Comparison of ENCODE assay signal across 8 cellular contexts in genomic region chr5:91381774-91382492, GRCh38. TPM values are rescaled to one million over a fixed set of nuclear protein-coding genes. Genes with fewer than 3 reads are reported as not detected.
DNase-seq lines count a peak whose midpoint lies in the region; ATAC-seq, FAIRE-seq and TF ChIP-seq lines count a peak whose summit lies in the region.

No MANE protein-coding gene starts in this region.

- POLR2A ChIA-PET in HEK293T (lab: Yijun Ruan, JAX) = interaction anchor here (0.9 to 3.2 kb wide), 16 partner anchors 12 to 450 kb away, joined by 3 to 22 read pairs (median 6); no protein-coding TSS in a partner anchor

- H3K36me3 ChIP-seq in iPS-20b (ENCODE audit: insufficient read depth, low read depth, low read length) (peaks cover 16% of the 10 kb centered on the region), skeletal muscle satellite cell (ENCODE audit: insufficient read depth, low read length) (peaks cover 26% of the 10 kb centered on the region)

- H3K4me3 ChIP-seq in iPS-20b (ENCODE audit: low read length) = peak overlapping the region; percentile 79
- peak overlapping the region; percentile 89 for H3K4me3 ChIP-seq in skeletal muscle satellite cell (ENCODE audit: low read length)

- H3K9me3 ChIP-seq in iPS-20b (ENCODE audit: insufficient read depth, low read depth, low read length) (no peaks in the 10 kb centered on the region), skeletal muscle satellite cell (replicated peaks; ENCODE audit: low read length) (no peaks in the 10 kb centered on the region)

- peak overlapping the region; percentile 52 for H3K27ac ChIP-seq in iPS-20b (ENCODE audit: low read length)

- peak; percentile 15 for FAIRE-seq in TTC549 (lab: Jason Lieb, UNC)

- in situ Hi-C loops in T47D (cut with HindIII; ENCODE audit: low pct_unique_long_range_greater_than_20kb, low sequenced_read_pairs) = no loop called here

- peaks cover 12% of the 10 kb centered on the region; the same call in 1 of the 2 replicates for H3K4me1 ChIP-seq in iPS-20b (ENCODE audit: insufficient read depth, low read length)
- peaks cover 17% of the 10 kb centered on the region for H3K4me1 ChIP-seq in skeletal muscle satellite cell (ENCODE audit: control insufficient read depth, insufficient read depth, low read length)

- no peak for ATAC-seq in GM19035 (IDR thresholded peaks at IDR 0.05; ENCODE audit: unreplicated experiment)

- H3K27me3 ChIP-seq in iPS-20b (ENCODE audit: insufficient read depth, low read length) = no peaks in the 10 kb centered on the region
- no peaks in the 10 kb centered on the region for H3K27me3 ChIP-seq in skeletal muscle satellite cell (ENCODE audit: control insufficient read depth, insufficient read depth, low read length)

- peak overlapping the region; percentile 91 for H3K4me2 ChIP-seq in skeletal muscle satellite cell (ENCODE audit: low read length)

- CTCF ChIA-PET in HEK293T (lab: Yijun Ruan, JAX) = interaction anchor here (0.7 to 1.6 kb wide), 2 partner anchors 79 to 162 kb away, joined by 3 to 5 read pairs; no protein-coding TSS in a partner anchor

- DNase-seq in DMS153 (lab: John Stamatoyannopoulos, UW) (peak; percentile 21), HEK293T (ENCODE audit: extremely low spot score) (peak; percentile 18), NCI-H2029 treated with DMSO at 0.1 percent for 48 hours (lab: John Stamatoyannopoulos, UW) (peak; percentile 94), T47D (ENCODE audit: low read depth in 1 of 2, low spot score in 1 of 2) (peak; percentile 76 to 88)

- peak overlapping the region; percentile 100 for H3K9ac ChIP-seq in iPS-20b (ENCODE audit: low read depth, low read length)
- H3K9ac ChIP-seq in skeletal muscle satellite cell (ENCODE audit: low read depth, low read length) = peak overlapping the region; percentile 100

TF ChIP-seq in HEK293T, 16 proteins besides CTCF, POLR2A, EP300 and RAD21:
- TF ChIP-seq BHLHE40 (IDR thresholded peaks at IDR 0.05; ENCODE audit: borderline replicate concordance) = no peak
- TF ChIP-seq L3MBTL2 (conservative IDR thresholded peaks at IDR 0.05) = peak; percentile 33; the same call in 1 of the 2 replicates
- TF ChIP-seq PKNOX1 (IDR thresholded peaks at IDR 0.05) = peak; percentile 65
- TF ChIP-seq ARNT (IDR thresholded peaks at IDR 0.05) = no peak
- 0 out of 2 replicates have a peak, but pooled peaks have one; percentile 13 for TF ChIP-seq NFRKB (IDR thresholded peaks at IDR 0.05)

RNA-seq across cellular contexts. Expression of gene ARRDC3, which starts 1.2 kb away (rescaled TPM):
- 90.5 and 105 TPM in 2 replicates for total RNA-seq in skeletal muscle satellite cell (2012; rRNA removed)

Comparison
In these comparisons a context has a peak if more than half of its experiments do, and no peak if none do; other contexts are left out.
1. DNase-seq: peak in every context shown above with its lines; median percentile 94 in NCI-H2029 treated with DMSO at 0.1 percent for 48 hours; 82 in T47D; 21 in DMS153; 18 in HEK293T.